8 cellular contexts compared by ENCODE assay signal in genomic region chrX:154749856-154750255, GRCh38. TPM values are rescaled to one million over a fixed set of nuclear protein-coding genes. Genes with fewer than 3 reads are reported as not detected.
DNase-seq lines count a peak whose midpoint lies in the region; ATAC-seq and TF ChIP-seq lines count a peak whose summit lies in the region.

No MANE protein-coding gene starts in this region.

- H3K9me3 ChIP-seq in tibial nerve: no peaks in the 10 kb centered on the region
- H3K9me3 ChIP-seq in ovary: no peaks in the 10 kb centered on the region

- TF ChIP-seq EP300 in tibial nerve (IDR thresholded peaks at IDR 0.05) (no peak), ovary (IDR thresholded peaks at IDR 0.05) (no peak)

- CTCF ChIA-PET in activated CD4-positive, alpha-beta T cell treated with anti-CD3 and anti-CD28 coated beads, Interleukin-2, amount 10 ng/mL, durations not matched to agents 7 days and 5 days (lab: Charles Lee): interaction anchor here (0.8 to 3.0 kb wide), 6 partner anchors 12 to 92 kb away, joined by 3 to 14 read pairs (median 3); no protein-coding TSS in a partner anchor

- peaks cover 25% of the 10 kb centered on the region for H3K4me1 Mint-ChIP-seq in activated CD4-positive, alpha-beta T cell treated with anti-CD3 and anti-CD28 coated beads, Interleukin-2, amount 10 ng/mL, durations not matched to agents 7 days and 5 days

- no peaks in the 10 kb centered on the region for H3K9me3 Mint-ChIP-seq in activated CD4-positive, alpha-beta T cell treated with anti-CD3 and anti-CD28 coated beads, Interleukin-2, amount 10 ng/mL, durations not matched to agents 7 days and 5 days

- peaks cover 2% of the 10 kb centered on the region for H3K27me3 Mint-ChIP-seq in activated CD4-positive, alpha-beta T cell treated with anti-CD3 and anti-CD28 coated beads, Interleukin-2, amount 10 ng/mL, durations not matched to agents 7 days and 5 days

- DNase-seq in activated CD4-positive, alpha-beta T cell treated with anti-CD3 and anti-CD28 coated beads, Interleukin-2, amount 10 ng/mL, durations not matched to agents 7 days and 5 days: no peak
- DNase-seq in activated CD4-positive, alpha-beta T cell treated with anti-CD3 and anti-CD28 coated beads, Interleukin-2, amount 50 U/mL, for 48 hours: no peak
- DNase-seq in left cardiac atrium (no peak), tibial nerve (ENCODE audit: low spot score in 2 of 2) (no peak), H4 (ENCODE audit: low spot score) (no peak), ecto neural progenitor cell (ENCODE audit: low spot score) (no peak), ovary (no peak)

- peak overlapping the region; percentile 72 for H3K4me3 Mint-ChIP-seq in activated CD4-positive, alpha-beta T cell treated with anti-CD3 and anti-CD28 coated beads, Interleukin-2, amount 10 ng/mL, durations not matched to agents 7 days and 5 days

- no peak for TF ChIP-seq POLR2A in tibial nerve (IDR thresholded peaks at IDR 0.05)
- no peak for TF ChIP-seq POLR2A in ovary (IDR thresholded peaks at IDR 0.05)

- peak overlapping the region in 2 of 4 donors; percentile 63 to 73 for H3K27ac ChIP-seq in tibial nerve
- no peak overlapping the region for H3K27ac ChIP-seq in ovary

- peaks cover 0 to 13% (median 0%) of the 10 kb centered on the region in 4 donors for H3K4me1 ChIP-seq in tibial nerve
- no peaks in the 10 kb centered on the region for H3K4me1 ChIP-seq in ovary (ENCODE audit: insufficient read depth)

- H3K4me3 ChIP-seq in WI38 (ENCODE audit: low read depth, low read length) (peak overlapping the region; percentile 56), tibial nerve (peak overlapping the region in 3 of 4 donors; percentile 48 to 62 (median 52)), ovary (no peak overlapping the region)

- 24 to 43% methylated on average over 6 of the region's 6 CpGs for WGBS in tibial nerve, 2 donors
- WGBS in ovary, 3 donors: 33 to 47% (median 39%) methylated on average over 6 of the region's 6 CpGs

- H3K27ac Mint-ChIP-seq in activated CD4-positive, alpha-beta T cell treated with anti-CD3 and anti-CD28 coated beads, Interleukin-2, amount 10 ng/mL, durations not matched to agents 7 days and 5 days: no peak overlapping the region

- POLR2A ChIA-PET in activated CD4-positive, alpha-beta T cell treated with anti-CD3 and anti-CD28 coated beads, Interleukin-2, amount 10 ng/mL, durations not matched to agents 7 days and 5 days (lab: Charles Lee): interaction anchor here (0.6 kb wide), 1 partner anchor 92 kb away, joined by 7 read pairs; no protein-coding TSS in a partner anchor

- peaks cover 6% of the 10 kb centered on the region for H3K36me3 Mint-ChIP-seq in activated CD4-positive, alpha-beta T cell treated with anti-CD3 and anti-CD28 coated beads, Interleukin-2, amount 10 ng/mL, durations not matched to agents 7 days and 5 days (ENCODE audit: low read depth)

- H3K27me3 ChIP-seq in tibial nerve (no peaks in the 10 kb centered on the region), ovary (no peaks in the 10 kb centered on the region)

- H3K36me3 ChIP-seq in tibial nerve (no peaks in the 10 kb centered on the region), ovary (no peaks in the 10 kb centered on the region)

- TF ChIP-seq CTCF in WI38 (IDR thresholded peaks at IDR 0.05; ENCODE audit: low read depth, low read length): no peak
- no peak for TF ChIP-seq CTCF in tibial nerve (IDR thresholded peaks at IDR 0.05)
- no peak for TF ChIP-seq CTCF in ovary (IDR thresholded peaks at IDR 0.05)

- peak; percentile 6 to 11 for ATAC-seq in left cardiac atrium

- intact Hi-C loops in left cardiac atrium (cut with DNase I) (loop anchor here in 1 of 2 donors (2.0 kb wide), 1 partner anchor 21 kb away; no protein-coding TSS in a partner anchor), ovary (cut with DNase I) (no loop called here)

RNA-seq across cellular contexts. Expression of gene GAB3, which starts 1.0 kb away (rescaled TPM):
- total RNA-seq in activated CD4-positive, alpha-beta T cell treated with anti-CD3 and anti-CD28 coated beads, Interleukin-2, amount 10 ng/mL, durations not matched to agents 7 days and 5 days: 1 to 10 TPM; 4.5 to 5.5 TPM
- total RNA-seq in left cardiac atrium (10 to 100 TPM; 10.2 to 18.1 TPM), tibial nerve (1 to 10 TPM; 5.1 to 7.5 (median 5.8) TPM), ovary (1 to 10 TPM in 5 of 7 donors, under 1 TPM in 2; 0.68 to 2.7 (median 1.1) TPM)
- 0.08 and 0.33 TPM in 2 replicates for total RNA-seq in H4 (2014; rRNA removed; shearing (Covaris generic))
- polyA plus RNA-seq in ovary: 1 to 10 TPM in 1 of 2 donors, under 1 TPM in 1; 0.96 to 4.0 TPM

RNA-seq across cellular contexts. Expression of gene DKC1, which starts 12.8 kb away (rescaled TPM):
- 10 to 100 TPM; 64.7 to 69.3 TPM for total RNA-seq in activated CD4-positive, alpha-beta T cell treated with anti-CD3 and anti-CD28 coated beads, Interleukin-2, amount 10 ng/mL, durations not matched to agents 7 days and 5 days
- 10 to 100 TPM; 19.5 to 34.3 TPM for total RNA-seq in left cardiac atrium
- 10 to 100 TPM; 24.1 to 37.8 (median 29.4) TPM for total RNA-seq in tibial nerve
- 47.9 and 68.3 TPM in 2 replicates for total RNA-seq in H4 (2014; rRNA removed; shearing (Covaris generic))
- 10 to 100 TPM; 17.0 to 51.8 (median 34.4) TPM for total RNA-seq in ovary
- 10 to 100 TPM; 25.9 to 60.6 TPM for polyA plus RNA-seq in ovary

RNA-seq across cellular contexts. Expression of gene MPP1, which starts 55.4 kb away (rescaled TPM):
- total RNA-seq in activated CD4-positive, alpha-beta T cell treated with anti-CD3 and anti-CD28 coated beads, Interleukin-2, amount 10 ng/mL, durations not matched to agents 7 days and 5 days: 10 to 100 TPM; 45.0 to 48.6 TPM
- total RNA-seq in left cardiac atrium (10 to 100 TPM; 36.1 to 40.0 TPM), tibial nerve (10 to 100 TPM; 14.3 to 43.2 (median 17.0) TPM), ovary (10 to 100 TPM in 6 of 7 donors, 1 to 10 TPM in 1; 9.2 to 25.9 (median 16.2) TPM)
- 9.3 and 15.4 TPM in 2 replicates for total RNA-seq in H4 (2014; rRNA removed; shearing (Covaris generic))
- 10 to 100 TPM; 12.5 to 46.9 TPM for polyA plus RNA-seq in ovary
